In genomic region chr12:74537126-74537706, GRCh38 we compare ENCODE assay signal across 8 cellular contexts. TPM values are rescaled to one million over a fixed set of nuclear protein-coding genes. Genes with fewer than 3 reads are reported as not detected.
A peak's percentile ranks its signal among the peaks of the same experiment; 100 is the strongest.
DNase-seq lines count a peak whose midpoint lies in the region; ATAC-seq and TF ChIP-seq lines count a peak whose summit lies in the region.

No MANE protein-coding gene starts in this region.

- H3K4me3 ChIP-seq in CD8-positive, alpha-beta T cell (ENCODE audit: low read depth, low read length): peak overlapping the region; percentile 80
- H3K4me3 ChIP-seq in foreskin fibroblast (ENCODE audit: low read depth in 1 of 2, low read length in 2 of 2) (peak overlapping the region; percentile 72 to 80), neuron (ENCODE audit: low read length) (peak overlapping the region; percentile 95)

- H3K27ac Mint-ChIP-seq in CD8-positive, alpha-beta T cell: peak overlapping the region; percentile 95
- H3K27ac Mint-ChIP-seq in activated B cell treated with CpG ODN at 0.5 μM for 24 hours: peak overlapping the region; percentile 98

- peaks cover 43% of the 10 kb centered on the region for H3K4me1 ChIP-seq in CD8-positive, alpha-beta T cell (ENCODE audit: insufficient read depth, low read length)
- H3K4me1 ChIP-seq in neuron (ENCODE audit: insufficient read depth, low read length): peaks cover 33% of the 10 kb centered on the region

- peaks cover 11% of the 10 kb centered on the region for H3K36me3 ChIP-seq in CD8-positive, alpha-beta T cell (ENCODE audit: insufficient read depth, low read length)
- peaks cover 33% of the 10 kb centered on the region for H3K36me3 ChIP-seq in neuron (ENCODE audit: insufficient read depth, low read length)

- no peaks in the 10 kb centered on the region for H3K9me3 ChIP-seq in CD8-positive, alpha-beta T cell (ENCODE audit: low read length)
- H3K9me3 ChIP-seq in neuron (ENCODE audit: low read length): no peaks in the 10 kb centered on the region

- peaks cover 8% of the 10 kb centered on the region for H3K9me3 Mint-ChIP-seq in CD8-positive, alpha-beta T cell
- H3K9me3 Mint-ChIP-seq in activated B cell treated with CpG ODN at 0.5 μM for 24 hours: peaks cover 2% of the 10 kb centered on the region

- H3K4me3 Mint-ChIP-seq in CD8-positive, alpha-beta T cell: peak overlapping the region; percentile 88
- H3K4me3 Mint-ChIP-seq in activated B cell treated with CpG ODN at 0.5 μM for 24 hours: peak overlapping the region; percentile 95

- CTCF ChIA-PET in CD8-positive, alpha-beta T cell (lab: Charles Lee): no interaction called here
- CTCF ChIA-PET in activated B cell treated with CpG ODN at 0.5 μM for 24 hours (lab: Charles Lee): no interaction called here

- peak; percentile 60 for ATAC-seq in CD8-positive, alpha-beta T cell
- ATAC-seq in GM19025 (IDR thresholded peaks at IDR 0.05; ENCODE audit: low read depth, unreplicated experiment) (peak; percentile 41), HG03139 (IDR thresholded peaks at IDR 0.05; ENCODE audit: unreplicated experiment) (peak; percentile 51), activated B cell treated with CpG ODN at 0.5 μM for 24 hours (ENCODE audit: low read depth) (peak; percentile 67)

- no peaks in the 10 kb centered on the region for H3K27me3 ChIP-seq in CD8-positive, alpha-beta T cell (ENCODE audit: insufficient read depth, low read length)
- H3K27me3 ChIP-seq in neuron (ENCODE audit: insufficient read depth, low read length): no peaks in the 10 kb centered on the region

- POLR2A ChIA-PET in CD8-positive, alpha-beta T cell (lab: Charles Lee): interaction anchor here (1.1 to 2.5 kb wide), 2 partner anchors 10 to 941 kb away, joined by 3 to 9 read pairs; no protein-coding TSS in a partner anchor
- POLR2A ChIA-PET in activated B cell treated with CpG ODN at 0.5 μM for 24 hours (lab: Charles Lee): no interaction called here

- no peaks in the 10 kb centered on the region for H3K27me3 Mint-ChIP-seq in CD8-positive, alpha-beta T cell (ENCODE audit: low read depth)
- H3K27me3 Mint-ChIP-seq in activated B cell treated with CpG ODN at 0.5 μM for 24 hours: no peaks in the 10 kb centered on the region

- H3K4me1 Mint-ChIP-seq in CD8-positive, alpha-beta T cell (ENCODE audit: low read depth): peaks cover 48% of the 10 kb centered on the region
- H3K4me1 Mint-ChIP-seq in activated B cell treated with CpG ODN at 0.5 μM for 24 hours: peaks cover 56% of the 10 kb centered on the region

- DNase-seq in CD8-positive, alpha-beta T cell: no peak
- peak; percentile 43 for DNase-seq in NCI-H2171 (lab: John Stamatoyannopoulos, UW)
- DNase-seq in activated B cell treated with CpG ODN at 0.5 μM for 24 hours: no peak
- DNase-seq in foreskin fibroblast: peak; percentile 29 to 63
- no peak for DNase-seq in ecto neural progenitor cell (ENCODE audit: low spot score)

- TF ChIP-seq CTCF in CD8-positive, alpha-beta T cell (IDR thresholded peaks at IDR 0.05): peak; percentile 93
- TF ChIP-seq CTCF in activated B cell treated with CpG ODN at 0.5 μM for 24 hours (IDR thresholded peaks at IDR 0.05): peak; percentile 89
- TF ChIP-seq CTCF in foreskin fibroblast (IDR thresholded peaks at IDR 0.05; ENCODE audit: low read depth, low read length): peak; percentile 50

- H3K27ac ChIP-seq in CD8-positive, alpha-beta T cell (ENCODE audit: low read depth, low read length): peak overlapping the region; percentile 96

- intact Hi-C loops in CD8-positive, alpha-beta T cell (cut with DNase I, micrococcal nuclease): loop anchor here (5.0 to 10.0 kb wide), 3 partner anchors 938 to 1810 kb away; partner anchors contain the start of genes BBS10 (in 1 of the 2) and KRR1 (in 1 of the 2)
- intact Hi-C loops in activated B cell treated with CpG ODN at 0.5 μM for 24 hours (cut with micrococcal nuclease): loop anchor here (1.0 to 5.0 kb wide), 5 partner anchors 124 to 1545 kb away; partner anchors contain the start of genes KRR1 and NAP1L1

- peak overlapping the region; percentile 88 for H2AFZ ChIP-seq in neuron (ENCODE audit: low read depth, low read length)

- H3K36me3 Mint-ChIP-seq in CD8-positive, alpha-beta T cell: peaks cover 45% of the 10 kb centered on the region
- H3K36me3 Mint-ChIP-seq in activated B cell treated with CpG ODN at 0.5 μM for 24 hours (ENCODE audit: low read depth): peaks cover 48% of the 10 kb centered on the region

RNA-seq across cellular contexts. Expression of gene ATXN7L3B, which starts 0.4 kb away (rescaled TPM):
- total RNA-seq in CD8-positive, alpha-beta T cell: 10 to 100 TPM; 31.9 to 33.2 TPM
- 29.2 and 30.7 TPM in 2 replicates for total RNA-seq in activated B cell treated with CpG ODN at 0.5 μM for 24 hours

Comparison
In these comparisons a context has a peak if more than half of its experiments do, and no peak if none do; other contexts are left out.
1. DNase-seq: peak in NCI-H2171 (single experiment) and foreskin fibroblast (2 of 2); none in CD8-positive, alpha-beta T cell (0 of 7), activated B cell treated with CpG ODN at 0.5 μM for 24 hours (single experiment) and ecto neural progenitor cell (single experiment).
2. Peak in every context shown above with its lines, with median percentiles within 50 percentile points of each other: ATAC-seq, H3K4me3 ChIP-seq and CTCF ChIP-seq.